8 cellular contexts compared by ENCODE assay signal in the genomic region with DNA sequence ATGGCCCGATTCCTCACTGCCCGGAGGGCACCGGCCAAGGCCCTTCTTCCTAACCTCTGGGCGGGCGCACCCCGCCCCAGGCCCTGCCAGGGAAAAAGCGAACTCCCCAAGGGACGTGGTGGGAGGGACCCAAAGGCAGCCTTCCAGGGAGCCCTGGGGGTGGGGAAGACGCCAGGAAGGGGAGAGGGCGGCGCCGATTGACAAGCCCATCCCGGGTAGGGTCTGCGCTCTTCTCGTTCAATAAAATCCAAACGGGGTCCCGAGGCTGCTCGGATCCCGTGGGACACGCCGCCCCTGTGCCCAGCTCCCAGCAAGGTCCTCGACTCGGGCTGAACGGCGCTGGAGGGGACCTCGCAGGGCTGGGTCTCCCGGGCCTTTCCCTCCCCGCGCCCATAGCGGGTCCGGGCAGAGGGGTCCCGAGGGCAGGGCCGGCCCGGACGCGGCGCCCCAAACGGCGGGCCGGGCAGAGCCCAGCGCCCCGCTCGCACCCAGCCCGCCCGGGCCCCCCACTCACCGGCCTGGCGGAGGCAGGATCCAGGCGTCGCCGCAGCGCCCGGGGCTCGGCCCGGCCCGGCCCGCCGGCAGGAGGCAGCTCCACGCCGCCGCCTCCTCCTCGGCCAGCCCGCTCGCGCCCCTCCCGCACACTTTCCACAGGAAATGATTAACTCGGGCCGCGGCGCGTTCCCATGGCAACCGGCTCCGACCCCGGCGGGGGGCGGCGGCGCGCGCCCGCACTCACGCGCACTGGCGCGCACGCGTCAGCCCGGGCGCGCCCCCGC. TPM values are rescaled to one million over a fixed set of nuclear protein-coding genes. Genes with fewer than 3 reads are reported as not detected.
DNase-seq lines count a peak whose midpoint lies in the region; ATAC-seq and TF ChIP-seq lines count a peak whose summit lies in the region.

A gene with protein sequence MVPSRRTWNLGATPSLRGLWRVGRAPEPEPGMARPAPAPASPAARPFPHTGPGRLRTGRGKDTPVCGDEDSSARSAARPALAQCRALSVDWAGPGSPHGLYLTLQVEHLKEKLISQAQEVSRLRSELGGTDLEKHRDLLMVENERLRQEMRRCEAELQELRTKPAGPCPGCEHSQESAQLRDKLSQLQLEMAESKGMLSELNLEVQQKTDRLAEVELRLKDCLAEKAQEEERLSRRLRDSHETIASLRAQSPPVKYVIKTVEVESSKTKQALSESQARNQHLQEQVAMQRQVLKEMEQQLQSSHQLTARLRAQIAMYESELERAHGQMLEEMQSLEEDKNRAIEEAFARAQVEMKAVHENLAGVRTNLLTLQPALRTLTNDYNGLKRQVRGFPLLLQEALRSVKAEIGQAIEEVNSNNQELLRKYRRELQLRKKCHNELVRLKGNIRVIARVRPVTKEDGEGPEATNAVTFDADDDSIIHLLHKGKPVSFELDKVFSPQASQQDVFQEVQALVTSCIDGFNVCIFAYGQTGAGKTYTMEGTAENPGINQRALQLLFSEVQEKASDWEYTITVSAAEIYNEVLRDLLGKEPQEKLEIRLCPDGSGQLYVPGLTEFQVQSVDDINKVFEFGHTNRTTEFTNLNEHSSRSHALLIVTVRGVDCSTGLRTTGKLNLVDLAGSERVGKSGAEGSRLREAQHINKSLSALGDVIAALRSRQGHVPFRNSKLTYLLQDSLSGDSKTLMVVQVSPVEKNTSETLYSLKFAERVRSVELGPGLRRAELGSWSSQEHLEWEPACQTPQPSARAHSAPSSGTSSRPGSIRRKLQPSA (minus strand): TSS at position 636 of the 779 bp plus-strand sequence. CDS start 4,248 bp downstream, outside the sequence.

- peaks cover 1% of the 10 kb centered on the region for H3K27me3 Mint-ChIP-seq in HFFc6 (ENCODE audit: insufficient read depth)
- H3K27me3 Mint-ChIP-seq in activated naive CD4-positive, alpha-beta T cell treated with anti-CD3 and anti-CD28 coated beads, Interleukin-2, amount 50 U/mL, for 24 hours: peaks cover 19% of the 10 kb centered on the region

- H2BK15ac ChIP-seq in neuronal stem cell (ENCODE audit: low read length): peak within 1 kb of the TSS; percentile 93

- peak within 1 kb of the TSS; percentile 62 for H2BK120ac ChIP-seq in neuronal stem cell (ENCODE audit: low read depth, low read length)

- peak within 1 kb of the TSS; percentile 95 for H3K4me2 ChIP-seq in neuronal stem cell (ENCODE audit: insufficient read depth, low read length, poor library complexity, severe bottlenecking)

- no peaks in the 10 kb centered on the region for H3K9me3 Mint-ChIP-seq in HFFc6
- no peaks in the 10 kb centered on the region for H3K9me3 Mint-ChIP-seq in activated naive CD4-positive, alpha-beta T cell treated with anti-CD3 and anti-CD28 coated beads, Interleukin-2, amount 50 U/mL, for 24 hours

- H3K4me3 Mint-ChIP-seq in HFFc6: peak within 1 kb of the TSS; percentile 96
- peak within 1 kb of the TSS; percentile 92 for H3K4me3 Mint-ChIP-seq in activated naive CD4-positive, alpha-beta T cell treated with anti-CD3 and anti-CD28 coated beads, Interleukin-2, amount 50 U/mL, for 24 hours

- peak within 1 kb of the TSS; percentile 84 for H4K8ac ChIP-seq in neuronal stem cell (ENCODE audit: low read depth, low read length)

- H3K36me3 ChIP-seq in BE2C (no peaks in the 10 kb centered on the region), neuronal stem cell (replicated peaks in 1 of 2; ENCODE audit: control insufficient read depth in 2 of 2, insufficient read depth in 2 of 2, low read length in 2 of 2) (no peaks in the 10 kb centered on the region), stomach smooth muscle (ENCODE audit: control insufficient read depth in 2 of 2, insufficient read depth in 2 of 2, low read length in 2 of 2) (no peaks in the 10 kb centered on the region)

- H2BK5ac ChIP-seq in neuronal stem cell (ENCODE audit: low read length): peak within 1 kb of the TSS; percentile 60

- no peaks in the 10 kb centered on the region for H3K27me3 ChIP-seq in BE2C
- H3K27me3 ChIP-seq in neuronal stem cell (ENCODE audit: control insufficient read depth in 3 of 3, insufficient read depth in 3 of 3, low read depth in 1 of 3, low read length in 3 of 3): peaks cover 0 to 43% (median 7%) of the 10 kb centered on the region in 3 experiments
- H3K27me3 ChIP-seq in stomach smooth muscle (ENCODE audit: control insufficient read depth in 1 of 2, insufficient read depth in 2 of 2, low read length in 2 of 2): no peaks in the 10 kb centered on the region

- ATAC-seq in SK-N-SH treated with all-trans-retinoic acid at 6 μM for 48 hours (peak; percentile 59), HG03039 (IDR thresholded peaks at IDR 0.05; ENCODE audit: unreplicated experiment) (no peak)

- peak within 1 kb of the TSS; percentile 63 for H3K9ac ChIP-seq in neuronal stem cell (ENCODE audit: low read depth, low read length, poor library complexity)
- H3K9ac ChIP-seq in stomach smooth muscle (ENCODE audit: low read length in 2 of 2): peak within 1 kb of the TSS; percentile 74 to 80

- H3K36me3 Mint-ChIP-seq in HFFc6 (ENCODE audit: low read depth): peaks cover 16% of the 10 kb centered on the region
- no peaks in the 10 kb centered on the region for H3K36me3 Mint-ChIP-seq in activated naive CD4-positive, alpha-beta T cell treated with anti-CD3 and anti-CD28 coated beads, Interleukin-2, amount 50 U/mL, for 24 hours

- no CpG with 5 or more reads among the region's 90 CpGs for WGBS in neuronal stem cell (ENCODE audit: extremely low coverage in 2 of 2, insufficient read length in 2 of 2, insufficient replicate concordance in 1 of 2), 2 donors

- peak within 1 kb of the TSS; percentile 98 for H2BK12ac ChIP-seq in neuronal stem cell (ENCODE audit: low read length)

- H3K4me1 ChIP-seq in BE2C (peaks cover 22% of the 10 kb centered on the region), neuronal stem cell (ENCODE audit: control insufficient read depth in 2 of 2, insufficient read depth in 1 of 2, low read depth in 1 of 2, low read length in 2 of 2) (peaks cover 25 to 32% of the 10 kb centered on the region in 2 donors), stomach smooth muscle (ENCODE audit: control insufficient read depth, insufficient read depth, low read length) (peaks cover 43% of the 10 kb centered on the region)

- H3K27ac ChIP-seq in neuronal stem cell (replicated peaks; ENCODE audit: low read length): peak within 1 kb of the TSS; percentile 24
- peak within 1 kb of the TSS; percentile 77 for H3K27ac ChIP-seq in stomach smooth muscle (ENCODE audit: low read length)

- DNase-seq in BE2C (peak; percentile 85), HFFc6 (peak; percentile 62), glomerular endothelial cell (ENCODE audit: extremely low read depth, low read depth, low spot score) (no peak), neuronal stem cell (ENCODE audit: low spot score) (no peak)

- H3K9me3 ChIP-seq in BE2C (no peaks in the 10 kb centered on the region), neuronal stem cell (replicated peaks in 1 of 2; ENCODE audit: control insufficient read depth in 2 of 2, insufficient read depth in 1 of 2, low read depth in 1 of 2, low read length in 2 of 2) (no peaks in the 10 kb centered on the region), stomach smooth muscle (ENCODE audit: control insufficient read depth in 2 of 2, low read length in 2 of 2) (no peaks in the 10 kb centered on the region)

- no peaks in the 10 kb centered on the region for H3K79me1 ChIP-seq in neuronal stem cell (ENCODE audit: low read depth, low read length)

- H3K4ac ChIP-seq in neuronal stem cell (ENCODE audit: low read length): peak within 1 kb of the TSS; percentile 38

- no peak for TF ChIP-seq CTCF in BE2C (IDR thresholded peaks at IDR 0.05; ENCODE audit: low read depth, low read length)
- peak; percentile 28 for TF ChIP-seq CTCF in HFFc6 (IDR thresholded peaks at IDR 0.05)

- H3K4me3 ChIP-seq in BE2C (ENCODE audit: low read depth, low read length) (peak within 1 kb of the TSS; percentile 63), neuronal stem cell (ENCODE audit: low read length in 2 of 2) (peak within 1 kb of the TSS; percentile 59 to 80), stomach smooth muscle (ENCODE audit: low read length in 2 of 2) (peak within 1 kb of the TSS; percentile 60 to 80)

- peak within 1 kb of the TSS; percentile 99 for H3K27ac Mint-ChIP-seq in HFFc6
- peak within 1 kb of the TSS; percentile 83 for H3K27ac Mint-ChIP-seq in activated naive CD4-positive, alpha-beta T cell treated with anti-CD3 and anti-CD28 coated beads, Interleukin-2, amount 50 U/mL, for 24 hours

- peak within 1 kb of the TSS; percentile 80 for H3K23ac ChIP-seq in neuronal stem cell (ENCODE audit: low read depth, low read length, poor library complexity)

- H2AFZ ChIP-seq in neuronal stem cell (ENCODE audit: low read length): peak within 1 kb of the TSS; percentile 95

- H3K18ac ChIP-seq in neuronal stem cell (ENCODE audit: low read length): peak within 1 kb of the TSS; percentile 97

- peak within 1 kb of the TSS; percentile 89 for H2AK5ac ChIP-seq in neuronal stem cell (ENCODE audit: low read depth, low read length)

- H4K91ac ChIP-seq in neuronal stem cell (ENCODE audit: low read depth, low read length, poor library complexity): peak within 1 kb of the TSS; percentile 87

- H3K4me1 Mint-ChIP-seq in HFFc6 (ENCODE audit: low read depth): peaks cover 63% of the 10 kb centered on the region
- H3K4me1 Mint-ChIP-seq in activated naive CD4-positive, alpha-beta T cell treated with anti-CD3 and anti-CD28 coated beads, Interleukin-2, amount 50 U/mL, for 24 hours: peaks cover 30% of the 10 kb centered on the region

- H3K14ac ChIP-seq in neuronal stem cell (ENCODE audit: low read length): peak within 1 kb of the TSS; percentile 95

TF ChIP-seq in SK-N-SH treated with all-trans-retinoic acid at 6 μM for 48 hours, 23 proteins besides CTCF, POLR2A, EP300 and RAD21 (continues in another document):
- TF ChIP-seq BACH2 (CRISPR knock-in tag; IDR thresholded peaks at IDR 0.05; ENCODE audit: borderline replicate concordance) (no peak), PPARA (CRISPR knock-in tag; IDR thresholded peaks at IDR 0.05; ENCODE audit: borderline replicate concordance) (no peak), TCF4 (CRISPR knock-in tag; IDR thresholded peaks at IDR 0.05; ENCODE audit: borderline replicate concordance) (no peak), RARB (CRISPR knock-in tag; IDR thresholded peaks at IDR 0.05) (no peak)

RNA-seq across cellular contexts. Expression of the gene that starts here (rescaled TPM):
- polyA plus RNA-seq in BE2C (2012; ENCODE audit: insufficient read depth, insufficient read length, low read depth): 36.8 TPM
- total RNA-seq in HFFc6 (2021; fragmentation: NEBNext Ultra II Directional; extraction: Animal tissue kit (Norgen Biotek cat#: 25700)): 10 to 100 TPM; 51.8 to 81.5 (median 72.7) TPM
- total RNA-seq in glomerular endothelial cell: 52.2 and 76.7 TPM in 2 replicates
- 1.3 TPM for polyA plus RNA-seq in neuronal stem cell (2013, experiment 1 of 2)
- polyA plus RNA-seq in neuronal stem cell (2013, experiment 2 of 2): 1.1 TPM

Comparison
In these comparisons a context has a peak if more than half of its experiments do, and no peak if none do; other contexts are left out.
1. DNase-seq: peak in BE2C (single experiment) and HFFc6 (single experiment); none in glomerular endothelial cell (single experiment) and neuronal stem cell (single experiment).
2. Peak in every context shown above with its lines, with median percentiles within 50 percentile points of each other: H3K4me3 ChIP-seq.